ENCODE assay signal across 8 cellular contexts in the genomic region with DNA sequence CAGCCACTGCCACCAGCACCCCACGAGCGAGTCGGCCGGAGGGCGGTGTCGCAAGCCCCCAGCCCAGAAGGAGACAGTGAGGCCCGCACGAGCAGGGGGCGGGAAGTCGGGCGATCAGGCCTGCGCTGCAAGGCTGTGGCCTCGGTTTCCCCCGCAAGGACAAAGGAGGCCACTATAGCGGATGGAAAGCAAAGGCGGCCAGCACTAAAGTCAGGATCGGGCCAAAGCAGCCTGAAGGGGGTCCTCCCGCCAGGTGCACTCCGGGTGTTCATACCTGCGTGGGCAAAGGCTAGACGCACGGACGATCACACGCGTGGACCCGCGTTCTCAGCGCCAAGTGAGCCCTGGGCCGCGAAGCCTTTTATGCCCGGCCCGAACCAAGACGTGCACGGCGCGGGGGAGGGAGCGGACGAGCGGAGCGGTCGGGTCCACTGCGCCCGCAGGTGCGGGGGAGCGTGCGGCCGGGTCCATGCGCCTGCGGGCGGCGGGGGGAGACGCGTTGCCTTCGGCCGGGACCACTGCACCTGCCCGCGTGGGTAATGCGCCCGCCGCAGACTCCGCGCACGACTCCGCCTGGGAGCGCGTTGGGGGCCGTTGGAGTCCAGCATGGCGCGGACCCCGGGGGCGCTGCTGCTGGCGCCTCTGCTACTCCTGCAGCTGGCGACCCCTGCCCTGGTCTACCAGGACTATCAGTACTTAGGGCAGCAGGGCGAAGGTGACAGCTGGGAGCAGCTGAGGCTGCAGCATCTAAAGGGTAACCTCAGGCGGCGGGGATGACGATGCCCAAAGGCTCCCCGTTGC. TPM values are rescaled to one million over a fixed set of nuclear protein-coding genes. Genes with fewer than 3 reads are reported as not detected.
DNase-seq lines count a peak whose midpoint lies in the region; ATAC-seq, FAIRE-seq and TF ChIP-seq lines count a peak whose summit lies in the region.

A gene (minus strand): TSS at position 335 of the 801 bp plus-strand sequence. CDS start 539 bp downstream, outside the sequence.
A gene (plus strand): TSS at position 604 of the 801 bp plus-strand sequence. CDS start 3 bp downstream, at position 607.

- peak; percentile 31 to 49 for DNase-seq in AML-193 (lab: John Stamatoyannopoulos, UW)
- DNase-seq in H9: peak; percentile 77
- peak; percentile 74 for DNase-seq in NCI-H510A (lab: John Stamatoyannopoulos, UW)
- peak; percentile 60 to 62 for DNase-seq in activated CD4-positive, alpha-beta T cell treated with anti-CD3 and anti-CD28 coated beads, Interleukin-2, amount 50 U/mL, for 4 hours
- DNase-seq in dorsolateral prefrontal cortex: peak; percentile 70 to 93 (median 82)
- DNase-seq in HepG2 (ENCODE audit: low spot score): peak; percentile 53
- DNase-seq in stimulated activated CD4-positive, alpha-beta T cell treated with anti-CD3 and anti-CD28 coated beads, Interleukin-4, amount 100 ng/mL, for 1 hour: peak; percentile 78

- no TSS peak for BruUV-seq in HepG2 (replicated peaks; lab: Mats Ljungman, UMichigan)

- peak within 1 kb of the TSS; percentile 84 for H3K4me2 ChIP-seq in H9 (ENCODE audit: insufficient read depth, insufficient read length, low read length)
- H3K4me2 ChIP-seq in HepG2 (ENCODE audit: low read depth, low read length): peak within 1 kb of the TSS; percentile 88

- peak within 1 kb of the TSS; percentile 73 for H3K18ac ChIP-seq in H9 (ENCODE audit: insufficient read length, low read depth, low read length)

- peak within 1 kb of the TSS in 1 of 3 experiments; percentile 81; a peak in 2 of 7 replicates for H3K27ac Mint-ChIP-seq in H9

- H2BK15ac ChIP-seq in H9 (ENCODE audit: low read depth, low read length): no peak within 1 kb of the TSS

- no peak within 1 kb of the TSS for H4K91ac ChIP-seq in H9 (ENCODE audit: insufficient read length, low read depth, low read length)

- H3T11ph ChIP-seq in H9 (ENCODE audit: low read length): no peak within 1 kb of the TSS

- H3K79me2 ChIP-seq in H9 (ENCODE audit: insufficient read depth, low read length): no peaks in the 10 kb centered on the region
- peaks cover 15% of the 10 kb centered on the region for H3K79me2 ChIP-seq in HepG2 (ENCODE audit: insufficient read depth, low read length)

- peak within 1 kb of the TSS; percentile 86 for H3K14ac ChIP-seq in H9 (ENCODE audit: insufficient read depth, low read length)

- H3K27me3 ChIP-seq in H9 (ENCODE audit: insufficient read depth, low read length): no peaks in the 10 kb centered on the region
- no peaks in the 10 kb centered on the region for H3K27me3 ChIP-seq in dorsolateral prefrontal cortex
- no peaks in the 10 kb centered on the region; a peak in 1 of 5 replicates for H3K27me3 ChIP-seq in HepG2 (ENCODE audit: control insufficient read depth in 1 of 2, insufficient read depth in 2 of 2, low read length in 2 of 2)

- H3K9me3 ChIP-seq in H9 (ENCODE audit: control insufficient read depth, low read depth, low read length) (no peaks in the 10 kb centered on the region), HepG2 (ENCODE audit: low read length) (no peaks in the 10 kb centered on the region)

- H3K23ac ChIP-seq in H9 (ENCODE audit: insufficient read length, low read depth, low read length): no peak within 1 kb of the TSS

- peak; percentile 98 to 100 for TF ChIP-seq POLR2A in HepG2 (IDR thresholded peaks at IDR 0.05; ENCODE audit: insufficient read depth in 1 of 2, low read depth in 2 of 2, low read length in 2 of 2)

- WGBS in H9 (ENCODE audit: extremely low coverage, insufficient read length, low lambda C conversion rate): no CpG with 5 or more reads among the region's 78 CpGs
- 2% methylated on average over 22 of the region's 78 CpGs for WGBS in HepG2 (ENCODE audit: low lambda C conversion rate)

- H4K5ac ChIP-seq in H9 (ENCODE audit: insufficient read length, low read depth, low read length): no peak within 1 kb of the TSS

- TF ChIP-seq EP300 in HepG2 (IDR thresholded peaks at IDR 0.05; ENCODE audit: low read depth in 2 of 2, low read length in 2 of 2) (no peak), HepG2 (CRISPR knock-in tag; IDR thresholded peaks at IDR 0.05; ENCODE audit: borderline replicate concordance) (no peak; the same call in 1 of the 2 replicates)

- H2BK12ac ChIP-seq in H9 (ENCODE audit: insufficient read length, low read depth, low read length): no peak within 1 kb of the TSS

- H3K4ac ChIP-seq in H9 (ENCODE audit: low read depth, low read length): no peak within 1 kb of the TSS

- H2AFZ ChIP-seq in H9 (ENCODE audit: low read length) (no peak within 1 kb of the TSS), HepG2 (ENCODE audit: low read length) (no peak within 1 kb of the TSS)

- intact Hi-C loops in dorsolateral prefrontal cortex (cut with DNase I) (loop anchor here (5.0 to 10.0 kb wide), 2 partner anchors 41 to 133 kb away; a partner anchor contains a TSS), HepG2 (cut with micrococcal nuclease; ENCODE audit: unreplicated experiment) (no loop called here)

- H3K9ac ChIP-seq in H9 (ENCODE audit: extremely low read depth, insufficient read length, low read length): peak within 1 kb of the TSS; percentile 85
- peak within 1 kb of the TSS; percentile 99 for H3K9ac ChIP-seq in HepG2 (ENCODE audit: insufficient read depth, low read depth, low read length)

- peaks cover 6% of the 10 kb centered on the region for H3K27me3 Mint-ChIP-seq in H9 (ENCODE audit: low read depth)

- H2BK20ac ChIP-seq in H9 (ENCODE audit: low read depth, low read length, poor library complexity, severe bottlenecking): no peak within 1 kb of the TSS

- no peaks in the 10 kb centered on the region; the same call in 1 of the 2 replicates for H3K4me1 ChIP-seq in H9 (ENCODE audit: insufficient read depth, low read length)
- peaks cover 23% of the 10 kb centered on the region for H3K4me1 ChIP-seq in HepG2 (ENCODE audit: insufficient read depth, low read length)

- no peak within 1 kb of the TSS for H3K56ac ChIP-seq in H9 (ENCODE audit: insufficient read length, low read depth, low read length)

- in situ Hi-C loops in HepG2 (cut with HindIII; ENCODE audit: extremely low pct_ligation_motif_present, low pct_unique_long_range_greater_than_20kb): loop anchor here (5.0 kb wide), 1 partner anchor 34 kb away; no protein-coding TSS in a partner anchor

- no peak; the same call in 2 of the 3 replicates for TF ChIP-seq CTCF in H9 (conservative IDR thresholded peaks at IDR 0.05)
- peak in 13 of 56 donors; percentile 2 to 43 (median 24) for TF ChIP-seq CTCF in dorsolateral prefrontal cortex (IDR thresholded peaks at IDR 0.05 in 54 of 56, conservative IDR thresholded peaks at IDR 0.05 in 2 of 56; ENCODE audit: low read depth in 1 of 56, partially characterized antibody in 56 of 56)
- TF ChIP-seq CTCF in HepG2 (CRISPR knock-in tag; IDR thresholded peaks at IDR 0.05): peak; percentile 23; the same call in 1 of the 2 replicates

- peaks cover 2 to 12% of the 10 kb centered on the region in 2 experiments; a peak in 4 of 5 replicates for H3K36me3 ChIP-seq in HepG2 (replicated peaks in 1 of 2; ENCODE audit: control insufficient read depth in 1 of 2, insufficient read depth in 2 of 2, low read length in 2 of 2)

- H4K20me1 ChIP-seq in H9 (ENCODE audit: control insufficient read depth, insufficient read depth, insufficient read length) (no peaks in the 10 kb centered on the region), HepG2 (ENCODE audit: insufficient read depth, low read length) (peaks cover 5% of the 10 kb centered on the region; the same call in 1 of the 2 replicates)

- POLR2A ChIA-PET in HepG2 (lab: Yijun Ruan, JAX): interaction anchor here (0.9 to 4.0 kb wide), 4 partner anchors 9 to 65 kb away, joined by 3 to 47 read pairs (median 4); a partner anchor contains a TSS

- peak within 1 kb of the TSS; percentile 91 to 94 for H3K4me3 Mint-ChIP-seq in H9

- no peaks in the 10 kb centered on the region; a peak in 1 of 5 replicates for H3K9me3 Mint-ChIP-seq in H9

- CTCF ChIA-PET in HepG2 (lab: Yijun Ruan, JAX; ENCODE audit: low intra/inter-chr PET ratio, low total read pairs): interaction anchor here (1.6 kb wide), 1 partner anchor 35 kb away, joined by 4 read pairs; no protein-coding TSS in a partner anchor

- H3K36me3 Mint-ChIP-seq in H9 (ENCODE audit: insufficient read depth in 1 of 3, low read depth in 3 of 3): peaks cover 11 to 44% (median 35%) of the 10 kb centered on the region in 3 experiments; a peak in 6 of 7 replicates

- TF ChIP-seq RAD21 in HepG2 (CRISPR knock-in tag; IDR thresholded peaks at IDR 0.05): peak; percentile 31

- H3K79me1 ChIP-seq in H9 (ENCODE audit: insufficient read depth, low read depth, low read length, poor library complexity, severe bottlenecking): peaks cover 4% of the 10 kb centered on the region

- H3K23me2 ChIP-seq in H9 (ENCODE audit: insufficient read length, low read depth, low read length, poor library complexity, severe bottlenecking): peaks cover 24% of the 10 kb centered on the region

- ATAC-seq in HepG2 (peak; percentile 69), GM19455 (IDR thresholded peaks at IDR 0.05; ENCODE audit: unreplicated experiment) (no peak)

- H3K27ac ChIP-seq in H9 (ENCODE audit: insufficient read length, low read depth, low read length) (no peak within 1 kb of the TSS), dorsolateral prefrontal cortex (peak within 1 kb of the TSS; percentile 25 to 95 (median 87)), HepG2 (ENCODE audit: extremely low read length, insufficient read depth, low read length) (peak within 1 kb of the TSS; percentile 92)

- no peak within 1 kb of the TSS for H2AK5ac ChIP-seq in H9 (ENCODE audit: insufficient read length, low read length)

- peak within 1 kb of the TSS; percentile 64 to 99 (median 89) for H3K4me3 ChIP-seq in dorsolateral prefrontal cortex
- peak within 1 kb of the TSS; percentile 81 to 100 (median 93) for H3K4me3 ChIP-seq in HepG2 (replicated peaks in 1 of 3; ENCODE audit: insufficient read depth in 1 of 3, low read depth in 2 of 3, low read length in 3 of 3)

- no peak within 1 kb of the TSS for H2BK120ac ChIP-seq in H9 (ENCODE audit: low read depth, low read length, poor library complexity, severe bottlenecking)

- no peak within 1 kb of the TSS for H4K8ac ChIP-seq in H9 (replicated peaks; ENCODE audit: insufficient read length, low read depth, low read length)

- H2BK5ac ChIP-seq in H9 (ENCODE audit: insufficient read length, low read length): no peak within 1 kb of the TSS

- FAIRE-seq in HepG2 (lab: Jason Lieb, UNC): no peak

- H3K4me1 Mint-ChIP-seq in H9: peaks cover 16 to 20% of the 10 kb centered on the region in 2 experiments

RNA-seq across cellular contexts. Expression of the first gene that starts in this region (rescaled TPM):
- total RNA-seq in H9 (2021) (468 and 485 TPM in 2 replicates), dorsolateral prefrontal cortex (100 to 1,000 TPM; 234 to 491 (median 396) TPM), HepG2 (2016; rRNA removed; fragmentation: Illumina TruSeq; extraction: Trizol) (381 and 425 TPM in 2 replicates)
- total RNA-seq in HepG2 (2016; cell fraction: cytosol; rRNA removed; fragmentation: Illumina TruSeq; extraction: Trizol; ENCODE audit: low read depth): 76.3 and 78.7 TPM in 2 replicates
- 372 and 392 TPM in 2 replicates for total RNA-seq in HepG2 (2016; cell fraction: insoluble cytoplasmic fraction; rRNA removed; fragmentation: Illumina TruSeq; extraction: Trizol)
- 80.0 and 92.1 TPM in 2 replicates for total RNA-seq in HepG2 (2016; cell fraction: membrane; rRNA removed; fragmentation: Illumina TruSeq; extraction: Trizol)
- 155 and 156 TPM in 2 replicates for total RNA-seq in HepG2 (2016; cell fraction: nucleus; rRNA removed; fragmentation: Illumina TruSeq; extraction: Trizol)
- polyA plus RNA-seq in HepG2 (2011; rRNA removed): 218 and 238 TPM in 2 replicates
- polyA plus RNA-seq in HepG2 (2011; cell fraction: cytosol; rRNA removed): 353 and 456 TPM in 2 replicates
- 218 and 223 TPM in 2 replicates for polyA plus RNA-seq in HepG2 (2011; cell fraction: nucleus; rRNA removed)
- polyA plus RNA-seq in HepG2 (2012): 295 and 301 TPM in 2 replicates
- polyA plus RNA-seq in HepG2 (2016; cell fraction: cytosol; fragmentation: Illumina TruSeq; extraction: Trizol; ENCODE audit: low read depth): 101 and 108 TPM in 2 replicates
- polyA plus RNA-seq in HepG2 (2016; cell fraction: insoluble cytoplasmic fraction; fragmentation: Illumina TruSeq; extraction: Trizol; ENCODE audit: low read depth): 447 and 526 TPM in 2 replicates
- polyA plus RNA-seq in HepG2 (2016; cell fraction: membrane; fragmentation: Illumina TruSeq; extraction: Trizol; ENCODE audit: low read depth): 92.7 and 94.2 TPM in 2 replicates
- 277 and 282 TPM in 2 replicates for polyA plus RNA-seq in HepG2 (2016; cell fraction: nucleus; fragmentation: Illumina TruSeq; extraction: Trizol; ENCODE audit: insufficient read depth, low read depth)
- polyA minus RNA-seq in HepG2 (2011; rRNA and poly(A)+ RNA removed; ENCODE audit: low replicate concordance): 319 and 512 TPM in 2 replicates
- 147 and 189 TPM in 2 replicates for polyA minus RNA-seq in HepG2 (2011; cell fraction: cytosol; rRNA and poly(A)+ RNA removed)
- 44.4 and 48.2 TPM in 2 replicates for polyA minus RNA-seq in HepG2 (2011; cell fraction: nucleus; rRNA and poly(A)+ RNA removed)

RNA-seq across cellular contexts. Expression of the second gene that starts in this region (rescaled TPM):
- total RNA-seq in H9 (2021) (45.8 and 48.1 TPM in 2 replicates), dorsolateral prefrontal cortex (1 to 10 TPM in 86 of 120 experiments, under 1 TPM in 8, not detected in 26; 0.63 to 7.4 (median 2.4) TPM), HepG2 (2016; rRNA removed; fragmentation: Illumina TruSeq; extraction: Trizol) (14.9 and 23.5 TPM in 2 replicates)
- total RNA-seq in HepG2 (2016; cell fraction: cytosol; rRNA removed; fragmentation: Illumina TruSeq; extraction: Trizol; ENCODE audit: low read depth): not detected in 2 replicates
- total RNA-seq in HepG2 (2016; cell fraction: insoluble cytoplasmic fraction; rRNA removed; fragmentation: Illumina TruSeq; extraction: Trizol): 11.9 and 20.6 TPM in 2 replicates
- total RNA-seq in HepG2 (2016; cell fraction: membrane; rRNA removed; fragmentation: Illumina TruSeq; extraction: Trizol): 2.6 and 4.1 TPM in 2 replicates
- total RNA-seq in HepG2 (2016; cell fraction: nucleus; rRNA removed; fragmentation: Illumina TruSeq; extraction: Trizol): 1.9 and 3.1 TPM in 2 replicates
- 4.8 and 5.2 TPM in 2 replicates for polyA plus RNA-seq in HepG2 (2011; rRNA removed)
- polyA plus RNA-seq in HepG2 (2011; cell fraction: cytosol; rRNA removed): 1.3 TPM in 1 of 2 replicates, not detected in the other
- not detected in 2 replicates for polyA plus RNA-seq in HepG2 (2011; cell fraction: nucleus; rRNA removed)
- polyA plus RNA-seq in HepG2 (2012): 2.7 and 6.2 TPM in 2 replicates
- 2.4 and 2.9 TPM in 2 replicates for polyA plus RNA-seq in HepG2 (2016; cell fraction: cytosol; fragmentation: Illumina TruSeq; extraction: Trizol; ENCODE audit: low read depth)
- polyA plus RNA-seq in HepG2 (2016; cell fraction: insoluble cytoplasmic fraction; fragmentation: Illumina TruSeq; extraction: Trizol; ENCODE audit: low read depth): 29.9 and 31.8 TPM in 2 replicates
- polyA plus RNA-seq in HepG2 (2016; cell fraction: membrane; fragmentation: Illumina TruSeq; extraction: Trizol; ENCODE audit: low read depth): 4.8 and 5.8 TPM in 2 replicates
- polyA plus RNA-seq in HepG2 (2016; cell fraction: nucleus; fragmentation: Illumina TruSeq; extraction: Trizol; ENCODE audit: insufficient read depth, low read depth): 4.4 and 8.0 TPM in 2 replicates
- polyA minus RNA-seq in HepG2 (2011; rRNA and poly(A)+ RNA removed; ENCODE audit: low replicate concordance): 1.1 and 55.0 TPM in 2 replicates
- polyA minus RNA-seq in HepG2 (2011; cell fraction: cytosol; rRNA and poly(A)+ RNA removed): not detected in 2 replicates
- not detected in 2 replicates for polyA minus RNA-seq in HepG2 (2011; cell fraction: nucleus; rRNA and poly(A)+ RNA removed)
